ENCODE assay signal across 25 cellular contexts in genomic region chr1:217331698-217332097, GRCh38.
"Had no signal": no experiment of that assay in that cellular context is flagged by ENCODE, and none has a peak within 500 bp of the region (broad histone marks: within the 10 kb centered on the region; RNA-seq: fewer than 3 reads in every experiment).

No MANE protein-coding gene starts in this region.

- DNase-seq: activated B cell treated with CpG ODN at 0.5 μM for 24 hours; activated CD4-positive, alpha-beta T cell treated with anti-CD3 and anti-CD28 coated beads for 1 hour; activated CD4-positive, alpha-beta T cell treated with anti-CD3 and anti-CD28 coated beads, Interleukin-2, amount 10 ng/mL, durations not matched to agents 24 days and 14 days; activated CD4-positive, alpha-beta T cell treated with anti-CD3 and anti-CD28 coated beads, Interleukin-2, amount 50 U/mL, for 48 hours; activated CD8-positive, alpha-beta memory T cell treated with anti-CD3 and anti-CD28 coated beads, Interleukin-2, amount 10 ng/mL, durations not matched to agents 7 days and 5 days; activated effector memory CD4-positive, alpha-beta T cell treated with Interleukin-2 at 50 U/mL for 16 hours; activated naive CD4-positive, alpha-beta T cell; activated naive CD8-positive, alpha-beta T cell treated with anti-CD3 and anti-CD28 coated beads, Interleukin-2, amount 50 U/mL, for 24 hours; activated T-cell treated with anti-CD3 and anti-CD28 coated beads, Interleukin-2, amount 50 U/mL, for 24 hours; amniotic stem cell; Kasumi-1; NCI-H187 treated with DMSO at 0.1 percent for 48 hours; NCI-H2081 treated with DMSO at 0.1 percent for 48 hours; NCI-H524; PC-3; SIG-M5; T-helper 2 cell; T1000 had no signal

- FAIRE-seq: astrocyte, K562, TTC549 had no signal

- H3K27ac Mint-ChIP-seq: activated B cell treated with CpG ODN at 0.5 μM for 24 hours; activated CD4-positive, alpha-beta T cell treated with anti-CD3 and anti-CD28 coated beads, Interleukin-2, amount 10 ng/mL, durations not matched to agents 24 days and 14 days; activated CD8-positive, alpha-beta memory T cell treated with anti-CD3 and anti-CD28 coated beads, Interleukin-2, amount 10 ng/mL, durations not matched to agents 7 days and 5 days; activated naive CD8-positive, alpha-beta T cell treated with anti-CD3 and anti-CD28 coated beads, Interleukin-2, amount 50 U/mL, for 24 hours; activated T-cell treated with anti-CD3 and anti-CD28 coated beads, Interleukin-2, amount 50 U/mL, for 24 hours; activated T-helper 1 cell treated with anti-CD3 and anti-CD28 coated beads, Interleukin-12 subunit alpha, Interleukin-12 subunit beta, Interleukin-2, Interleukin-4 antibody, amounts not matched to agents 30 ng/mL and 10 ng/mL and 1 ng/mL, durations not matched to agents 14 hours and 24 hours and 36 hours; brain had no signal

- H3K4me3 Mint-ChIP-seq: activated B cell treated with CpG ODN at 0.5 μM for 24 hours; activated CD4-positive, alpha-beta T cell treated with anti-CD3 and anti-CD28 coated beads, Interleukin-2, amount 10 ng/mL, durations not matched to agents 24 days and 14 days; activated CD8-positive, alpha-beta memory T cell treated with anti-CD3 and anti-CD28 coated beads, Interleukin-2, amount 10 ng/mL, durations not matched to agents 7 days and 5 days; activated naive CD8-positive, alpha-beta T cell treated with anti-CD3 and anti-CD28 coated beads, Interleukin-2, amount 50 U/mL, for 24 hours; activated T-cell treated with anti-CD3 and anti-CD28 coated beads, Interleukin-2, amount 50 U/mL, for 24 hours; activated T-helper 1 cell treated with anti-CD3 and anti-CD28 coated beads, Interleukin-12 subunit alpha, Interleukin-12 subunit beta, Interleukin-2, Interleukin-4 antibody, amounts not matched to agents 30 ng/mL and 10 ng/mL and 1 ng/mL, durations not matched to agents 14 hours and 24 hours and 36 hours; brain had no signal

- H3K4me1 Mint-ChIP-seq: activated B cell treated with CpG ODN at 0.5 μM for 24 hours; activated CD4-positive, alpha-beta T cell treated with anti-CD3 and anti-CD28 coated beads, Interleukin-2, amount 10 ng/mL, durations not matched to agents 24 days and 14 days; activated CD8-positive, alpha-beta memory T cell treated with anti-CD3 and anti-CD28 coated beads, Interleukin-2, amount 10 ng/mL, durations not matched to agents 7 days and 5 days; activated naive CD8-positive, alpha-beta T cell treated with anti-CD3 and anti-CD28 coated beads, Interleukin-2, amount 50 U/mL, for 24 hours; brain had no signal

- H3K36me3 Mint-ChIP-seq: activated CD8-positive, alpha-beta memory T cell treated with anti-CD3 and anti-CD28 coated beads, Interleukin-2, amount 10 ng/mL, durations not matched to agents 7 days and 5 days had no signal

- H3K36me3 ChIP-seq: cardiac muscle cell had no signal

- H3K27me3 Mint-ChIP-seq: activated B cell treated with CpG ODN at 0.5 μM for 24 hours; activated CD4-positive, alpha-beta T cell treated with anti-CD3 and anti-CD28 coated beads, Interleukin-2, amount 10 ng/mL, durations not matched to agents 24 days and 14 days; activated CD8-positive, alpha-beta memory T cell treated with anti-CD3 and anti-CD28 coated beads, Interleukin-2, amount 10 ng/mL, durations not matched to agents 7 days and 5 days; activated naive CD8-positive, alpha-beta T cell treated with anti-CD3 and anti-CD28 coated beads, Interleukin-2, amount 50 U/mL, for 24 hours; activated T-cell treated with anti-CD3 and anti-CD28 coated beads, Interleukin-2, amount 50 U/mL, for 24 hours; brain had no signal

- H3K27me3 ChIP-seq: cardiac muscle cell had no signal

- H3K9me3 Mint-ChIP-seq: activated CD4-positive, alpha-beta T cell treated with anti-CD3 and anti-CD28 coated beads, Interleukin-2, amount 10 ng/mL, durations not matched to agents 24 days and 14 days; activated T-helper 1 cell treated with anti-CD3 and anti-CD28 coated beads, Interleukin-12 subunit alpha, Interleukin-12 subunit beta, Interleukin-2, Interleukin-4 antibody, amounts not matched to agents 30 ng/mL and 10 ng/mL and 1 ng/mL, durations not matched to agents 14 hours and 24 hours and 36 hours had no signal

- H3K27ac ChIP-seq: cardiac muscle cell had no signal

- H3K4me3 ChIP-seq: cardiac muscle cell, K562 had no signal

- ATAC-seq: activated CD8-positive, alpha-beta memory T cell treated with anti-CD3 and anti-CD28 coated beads, Interleukin-2, amount 10 ng/mL, durations not matched to agents 7 days and 5 days; activated naive CD4-positive, alpha-beta T cell treated with anti-CD3 and anti-CD28 coated beads, Interleukin-2, amount 50 U/mL, for 72 hours; activated naive CD8-positive, alpha-beta T cell treated with anti-CD3 and anti-CD28 coated beads, Interleukin-2, amount 50 U/mL, for 24 hours; K562; PC-3 had no signal
